21 cellular contexts compared by ENCODE assay signal in genomic region chr4:62119195-62119594, GRCh38.
"Had no signal": no experiment of that assay in that cellular context is flagged by ENCODE, and none has a peak within 500 bp of the region (broad histone marks: within the 10 kb centered on the region; RNA-seq: fewer than 3 reads in every experiment).

No MANE protein-coding gene starts in this region.

- H3K4me3 ChIP-seq: heart left ventricle, mucosa of descending colon, testis, tibial nerve, upper lobe of right lung, vagina had no signal

- DNase-seq: effector CD4-positive, alpha-beta T cell; endodermal cell; erythroblast; foreskin keratinocyte; heart left ventricle; hippocampal formation; kidney glomerular epithelial cell; mammary epithelial cell; mucosa of descending colon; naive thymus-derived CD8-positive, alpha-beta T cell; posterior cingulate gyrus; stimulated activated CD4-positive, alpha-beta T cell treated with anti-CD3 and anti-CD28 coated beads, Interleukin-2, amount 100 ng/mL, for 24 hours; stimulated activated CD4-positive, alpha-beta T cell treated with anti-CD3 and anti-CD28 coated beads, Interleukin-4, amount 100 ng/mL, for 4 hours; stimulated activated naive B cell treated with anti-CD40 and anti-IgM and Interleukin-4, amounts not matched to agents 10 μg/mL and 1 μg/mL and 100 μg/mL, for 72 hours; stimulated activated naive CD8-positive, alpha-beta T cell treated with anti-CD3 and anti-CD28 coated beads, Interleukin-15, amount 100 ng/mL, for 72 hours; testis; upper lobe of right lung had no signal

- ATAC-seq: foreskin keratinocyte; heart left ventricle; mucosa of descending colon; naive thymus-derived CD8-positive, alpha-beta T cell; sciatic nerve; stimulated activated naive B cell treated with anti-CD40 and anti-IgM and Interleukin-4, amounts not matched to agents 10 μg/mL and 1 μg/mL and 100 μg/mL, for 72 hours; stimulated activated naive CD8-positive, alpha-beta T cell treated with anti-CD3 and anti-CD28 coated beads, Interleukin-15, amount 100 ng/mL, for 72 hours; upper lobe of right lung had no signal

- H3K27ac ChIP-seq: foreskin keratinocyte, heart left ventricle, neutrophil, testis, tibial nerve, upper lobe of right lung, vagina had no signal

- H3K27me3 ChIP-seq: foreskin keratinocyte, heart left ventricle, neutrophil, testis, tibial nerve, upper lobe of right lung, vagina had no signal

- H3K36me3 ChIP-seq: heart left ventricle, neutrophil, tibial nerve, upper lobe of right lung, vagina had no signal

- H3K4me1 ChIP-seq: foreskin keratinocyte, heart left ventricle, testis, tibial nerve, upper lobe of right lung, vagina had no signal

- H3K9me3 ChIP-seq: heart left ventricle, mucosa of descending colon, neutrophil, testis, tibial nerve, upper lobe of right lung, vagina had no signal
